Comparison of ENCODE assay signal across 33 cellular contexts in genomic region chr3:149831321-149831720, GRCh38. TPM values are rescaled to one million over a fixed set of nuclear protein-coding genes. Genes with fewer than 3 reads are reported as not detected.
"Had no signal": no experiment of that assay in that cellular context is flagged by ENCODE, and none has a peak within 500 bp of the region (broad histone marks: within the 10 kb centered on the region; RNA-seq: fewer than 3 reads in every experiment).

No MANE protein-coding gene starts in this region.

- H2AFZ ChIP-seq: neural progenitor cell, parathyroid adenoma had no signal

- H3K27me3 ChIP-seq: neural progenitor cell, ovary, spleen, suprapubic skin, testis, tibial artery, transverse colon, vagina had no signal

- H3K4me3 ChIP-seq: neural progenitor cell, ovary, psoas muscle, skin epidermis, smooth muscle cell, spleen, suprapubic skin, testis, tibial artery, transverse colon, vagina had no signal

- H3K27ac ChIP-seq: neural progenitor cell, ovary, parathyroid adenoma, psoas muscle, skin epidermis, spleen, suprapubic skin, testis, tibial artery, transverse colon, vagina had no signal

- H3K36me3 ChIP-seq: neural progenitor cell, ovary, suprapubic skin, tibial artery, transverse colon, vagina had no signal

- H3K9ac ChIP-seq: neural progenitor cell, parathyroid adenoma had no signal

- FAIRE-seq: urothelium cell line had no signal

- H3K4me1 ChIP-seq: neural progenitor cell, parathyroid adenoma, suprapubic skin, testis, transverse colon had no signal

- H3K4me2 ChIP-seq: neural progenitor cell, smooth muscle cell had no signal

- H3K9me3 ChIP-seq: testis had no signal

- ATAC-seq: natural killer cell; right cardiac atrium; sciatic nerve; stimulated activated memory B cell treated with anti-CD40 and anti-IgM and Interleukin-4, amounts not matched to agents 10 μg/mL and 1 μg/mL and 100 μg/mL, for 72 hours; stimulated activated naive CD8-positive, alpha-beta T cell treated with anti-CD3 and anti-CD28 coated beads, Interleukin-15, amount 100 ng/mL, for 72 hours; stimulated activated naive CD8-positive, alpha-beta T cell treated with anti-CD3 and anti-CD28 coated beads, Interleukin-15, Interleukin-2, amounts not matched to agents 100 U/mL and 50 U/mL, for 24 hours had no signal

- DNase-seq: natural killer cell; occipital lobe; ovary; posterior cingulate gyrus; psoas muscle; right cardiac atrium; spleen; stimulated activated CD4-positive, alpha-beta T cell treated with anti-CD3 and anti-CD28 coated beads, Interleukin-12 subunit alpha, Interleukin-12 subunit beta, amount 100 ng/mL, for 4 hours; stimulated activated CD4-positive, alpha-beta T cell treated with anti-CD3 and anti-CD28 coated beads, Interleukin-1b, Interleukin-23, amount 100 ng/mL, for 48 hours; stimulated activated CD4-positive, alpha-beta T cell treated with anti-CD3 and anti-CD28 coated beads, Interleukin-4, amount 100 ng/mL, for 1 hour; stimulated activated CD4-positive, alpha-beta T cell treated with anti-CD3 and anti-CD28 coated beads, Interleukin-4, amount 100 ng/mL, for 4 hours; stimulated activated CD8-positive, alpha-beta memory T cell treated with anti-CD3 and anti-CD28 coated beads, Interleukin-4, amount 100 ng/mL, for 48 hours; stimulated activated naive CD4-positive, alpha-beta T cell; stimulated activated naive CD8-positive, alpha-beta T cell treated with anti-CD3 and anti-CD28 coated beads, Interleukin-15, amount 100 ng/mL, for 72 hours; stimulated activated naive CD8-positive, alpha-beta T cell treated with anti-CD3 and anti-CD28 coated beads, Interleukin-15, Interleukin-2, amounts not matched to agents 100 U/mL and 50 U/mL, for 24 hours; substantia nigra; testis; tibial artery; transverse colon had no signal

RNA-seq across cellular contexts. Expression of gene ANKUB1, which starts 39.0 kb away (rescaled TPM):
- total RNA-seq: natural killer cell, progenitor cell of endocrine pancreas, psoas muscle, renal cortical epithelial cell, right cardiac atrium, smooth muscle cell, spleen, suprapubic skin, transverse colon, ureter, vagina had no signal
- polyA plus RNA-seq: neural cell, ovary, right cardiac atrium, smooth muscle cell, thymus had no signal
